In the genomic region with DNA sequence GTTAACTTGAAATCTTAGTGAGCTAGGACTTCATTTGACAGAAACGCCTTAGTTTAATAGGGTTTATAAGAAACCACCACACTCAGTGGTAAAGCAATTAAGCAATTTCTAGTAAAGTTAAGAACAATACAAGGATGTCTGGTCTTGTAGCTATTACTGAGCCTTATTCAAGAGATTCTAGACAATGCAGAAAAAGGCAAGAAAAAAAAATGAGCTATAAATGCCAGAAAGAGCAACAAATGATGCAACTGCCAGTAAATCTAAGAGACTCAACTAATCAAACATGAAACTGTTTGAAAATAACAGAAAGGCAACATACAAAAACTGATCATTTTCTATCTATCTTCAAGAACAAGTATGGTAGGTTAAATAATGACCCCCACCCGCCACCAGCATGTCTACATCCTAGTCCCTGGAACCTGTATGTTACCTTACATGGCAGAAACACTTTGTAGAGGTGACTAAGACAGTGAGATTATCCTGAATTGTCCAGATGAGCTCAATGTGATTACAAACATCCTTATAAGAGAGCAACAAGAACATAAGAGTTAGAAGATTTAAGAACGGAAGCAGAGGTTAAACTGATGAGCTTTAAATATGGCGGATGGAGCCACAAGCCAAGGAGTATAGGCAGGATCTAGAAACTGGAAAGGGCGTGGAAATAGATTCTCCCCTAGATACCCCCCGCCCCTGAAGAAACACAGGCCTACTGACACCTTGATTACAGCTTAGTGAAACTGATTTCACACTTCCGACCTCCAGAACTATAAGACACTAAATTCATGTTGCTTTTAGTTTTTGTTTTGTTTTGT, we compare ENCODE assay signal across 21 cellular contexts.
"Had no signal": no experiment of that assay in that cellular context is flagged by ENCODE, and none has a peak within 500 bp of the region (broad histone marks: within the 10 kb centered on the region; RNA-seq: fewer than 3 reads in every experiment).

No MANE protein-coding gene starts in this region.

- H3K36me3 Mint-ChIP-seq: stimulated activated effector memory CD8-positive, alpha-beta T cell treated with anti-CD3 and anti-CD28 coated beads, Interleukin-12 subunit alpha, Interleukin-12 subunit beta, amount 100 ng/mL, for 72 hours had no signal

- H3K9me3 Mint-ChIP-seq: activated CD4-positive, alpha-beta T cell treated with anti-CD3 and anti-CD28 coated beads, Interleukin-2, amount 10 ng/mL, durations not matched to agents 24 days and 14 days; activated CD8-positive, alpha-beta T cell treated with anti-CD3 and anti-CD28 coated beads for 36 hours; activated naive CD8-positive, alpha-beta T cell treated with anti-CD3 and anti-CD28 coated beads, Interleukin-2, amount 10 ng/mL, durations not matched to agents 7 days and 5 days; activated T-helper 2 cell treated with anti-CD3 and anti-CD28 coated beads, Interferon-gamma antibody, Interleukin-2, Interleukin-4, amounts not matched to agents 10 μg/mL and 5 μg/mL and 100 μg/mL, durations not matched to agents 14 hours and 24 hours and 36 hours; stimulated activated effector memory CD8-positive, alpha-beta T cell treated with anti-CD3 and anti-CD28 coated beads, Interleukin-12 subunit alpha, Interleukin-12 subunit beta, amount 100 ng/mL, for 72 hours had no signal

- H3K27ac Mint-ChIP-seq: activated CD4-positive, alpha-beta T cell treated with anti-CD3 and anti-CD28 coated beads, Interleukin-2, amount 10 ng/mL, durations not matched to agents 24 days and 14 days; activated CD8-positive, alpha-beta T cell treated with anti-CD3 and anti-CD28 coated beads for 36 hours; activated naive CD8-positive, alpha-beta T cell treated with anti-CD3 and anti-CD28 coated beads, Interleukin-2, amount 10 ng/mL, durations not matched to agents 7 days and 5 days; activated T-helper 2 cell treated with anti-CD3 and anti-CD28 coated beads, Interferon-gamma antibody, Interleukin-2, Interleukin-4, amounts not matched to agents 10 μg/mL and 5 μg/mL and 100 μg/mL, durations not matched to agents 14 hours and 24 hours and 36 hours; stimulated activated effector memory CD8-positive, alpha-beta T cell treated with anti-CD3 and anti-CD28 coated beads, Interleukin-12 subunit alpha, Interleukin-12 subunit beta, amount 100 ng/mL, for 72 hours had no signal

- H3K4me3 Mint-ChIP-seq: activated CD4-positive, alpha-beta T cell treated with anti-CD3 and anti-CD28 coated beads, Interleukin-2, amount 10 ng/mL, durations not matched to agents 24 days and 14 days; activated CD8-positive, alpha-beta T cell treated with anti-CD3 and anti-CD28 coated beads for 36 hours; activated naive CD8-positive, alpha-beta T cell treated with anti-CD3 and anti-CD28 coated beads, Interleukin-2, amount 10 ng/mL, durations not matched to agents 7 days and 5 days; stimulated activated effector memory CD8-positive, alpha-beta T cell treated with anti-CD3 and anti-CD28 coated beads, Interleukin-12 subunit alpha, Interleukin-12 subunit beta, amount 100 ng/mL, for 72 hours had no signal

- H3K27me3 ChIP-seq: body of pancreas, foreskin keratinocyte, left lung, upper lobe of right lung had no signal

- H3K27ac ChIP-seq: body of pancreas, foreskin keratinocyte, left lung, thoracic aorta, upper lobe of right lung had no signal

- H3K36me3 ChIP-seq: thoracic aorta, upper lobe of right lung had no signal

- DNase-seq: activated CD4-positive, alpha-beta T cell treated with anti-CD3 and anti-CD28 coated beads, Interleukin-2, amount 10 ng/mL, durations not matched to agents 24 days and 14 days; activated CD4-positive, CD25-positive, alpha-beta regulatory T cell; activated CD8-positive, alpha-beta T cell treated with anti-CD3 and anti-CD28 coated beads for 36 hours; activated naive CD4-positive, alpha-beta T cell treated with Interleukin-2 at 50 U/mL for 16 hours; activated naive CD8-positive, alpha-beta T cell treated with anti-CD3 and anti-CD28 coated beads, Interleukin-2, amount 10 ng/mL, durations not matched to agents 7 days and 5 days; activated T-cell treated with anti-CD3 and anti-CD28 coated beads, Interleukin-2, amount 50 U/mL, for 1 hour; body of pancreas; foreskin keratinocyte; kidney; left lung; occipital lobe; retina; SK-N-SH; stimulated activated CD4-positive, alpha-beta T cell treated with anti-CD3 and anti-CD28 coated beads, Interleukin-4, amount 100 ng/mL, for 24 hours; T-helper 1 cell; T-helper 9 cell; upper lobe of right lung had no signal

- ATAC-seq: activated CD8-positive, alpha-beta T cell treated with anti-CD3 and anti-CD28 coated beads for 36 hours; body of pancreas; foreskin keratinocyte; left lung; stimulated activated effector memory CD8-positive, alpha-beta T cell treated with anti-CD3 and anti-CD28 coated beads, Interleukin-12 subunit alpha, Interleukin-12 subunit beta, amount 100 ng/mL, for 72 hours; upper lobe of right lung had no signal

- H3K4me1 ChIP-seq: body of pancreas, foreskin keratinocyte, upper lobe of right lung had no signal

- H3K4me3 ChIP-seq: body of pancreas, left lung, skin epidermis, thoracic aorta, upper lobe of right lung had no signal

- H3K27me3 Mint-ChIP-seq: activated CD4-positive, alpha-beta T cell treated with anti-CD3 and anti-CD28 coated beads, Interleukin-2, amount 10 ng/mL, durations not matched to agents 24 days and 14 days; activated CD8-positive, alpha-beta T cell treated with anti-CD3 and anti-CD28 coated beads for 36 hours; activated naive CD8-positive, alpha-beta T cell treated with anti-CD3 and anti-CD28 coated beads, Interleukin-2, amount 10 ng/mL, durations not matched to agents 7 days and 5 days had no signal

- H3K9me3 ChIP-seq: body of pancreas, left lung, SK-N-SH, thoracic aorta, upper lobe of right lung had no signal
